14 cellular contexts compared by ENCODE assay signal in genomic region chr3:12948371-12948770, GRCh38.
A peak's percentile ranks its signal among the peaks of the same experiment; 100 is the strongest.
DNase-seq lines count a peak whose midpoint lies in the region; ATAC-seq and TF ChIP-seq lines count a peak whose summit lies in the region.
"Had no signal": no experiment of that assay in that cellular context is flagged by ENCODE, and none has a peak within 500 bp of the region (broad histone marks: within the 10 kb centered on the region; RNA-seq: fewer than 3 reads in every experiment).

No MANE protein-coding gene starts in this region.

- H4K20me1 ChIP-seq in osteoblast (ENCODE audit: insufficient read depth, low read length), result peaks cover 50% of the 10 kb centered on the region

- peaks cover 0 to 16% (median 0%) of the 10 kb centered on the region in 3 donors for H3K36me3 Mint-ChIP-seq in CD8-positive, alpha-beta memory T cell
- H3K36me3 Mint-ChIP-seq in type B pancreatic cell, result no peaks in the 10 kb centered on the region

- ATAC-seq in HG03139 (IDR thresholded peaks at IDR 0.05; ENCODE audit: unreplicated experiment) (no peak), GM18867 (IDR thresholded peaks at IDR 0.05; ENCODE audit: unreplicated experiment) (no peak)

- H3K27ac Mint-ChIP-seq in CD8-positive, alpha-beta memory T cell, result peak overlapping the region in 7 of 8 donors; percentile 9 to 78 (median 58)
- H3K27ac Mint-ChIP-seq in type B pancreatic cell, result no peak overlapping the region

- H3K4me3 ChIP-seq in CD8-positive, alpha-beta memory T cell (ENCODE audit: low read length), result no peak overlapping the region
- no peak overlapping the region for H3K4me3 ChIP-seq in osteoblast (ENCODE audit: insufficient read depth, low read length)
- H3K4me3 ChIP-seq: esophagus squamous epithelium, GM12878, tibial nerve had no signal

- H3K4me3 Mint-ChIP-seq in CD8-positive, alpha-beta memory T cell, result peak overlapping the region in 3 of 7 donors; percentile 57 to 61 (median 59)
- no peak overlapping the region for H3K4me3 Mint-ChIP-seq in type B pancreatic cell
- H3K4me3 Mint-ChIP-seq: activated naive CD4-positive, alpha-beta T cell treated with anti-CD3 and anti-CD28 coated beads, Interleukin-2, amount 10 ng/mL, durations not matched to agents 7 days and 5 days had no signal

- H3K79me2 ChIP-seq in osteoblast (ENCODE audit: insufficient read depth, low read length), result peaks cover 53% of the 10 kb centered on the region

- no peak overlapping the region for H3K27ac ChIP-seq in CD8-positive, alpha-beta memory T cell (ENCODE audit: low read depth, low read length)
- H3K27ac ChIP-seq in osteoblast (ENCODE audit: low read depth, low read length), result peak overlapping the region; percentile 81
- H3K27ac ChIP-seq: parathyroid adenoma had no signal

- no peaks in the 10 kb centered on the region for H3K9me3 ChIP-seq in CD8-positive, alpha-beta memory T cell (ENCODE audit: low read length)
- H3K9me3 ChIP-seq in osteoblast (ENCODE audit: low read depth, low read length), result no peaks in the 10 kb centered on the region
- H3K9me3 ChIP-seq: esophagus squamous epithelium, tibial nerve had no signal

- H3K4me1 Mint-ChIP-seq in CD8-positive, alpha-beta memory T cell, result peaks cover 49 to 66% (median 54%) of the 10 kb centered on the region in 3 donors
- H3K4me1 Mint-ChIP-seq in type B pancreatic cell (ENCODE audit: unreplicated experiment), result peaks cover 38% of the 10 kb centered on the region

- no peak overlapping the region for H2AFZ ChIP-seq in osteoblast (ENCODE audit: low read length)
- H2AFZ ChIP-seq: parathyroid adenoma had no signal

- peaks cover 6% of the 10 kb centered on the region for H3K36me3 ChIP-seq in CD8-positive, alpha-beta memory T cell (ENCODE audit: insufficient read depth, low read length)
- no peaks in the 10 kb centered on the region for H3K36me3 ChIP-seq in osteoblast (ENCODE audit: insufficient read depth, low read length)
- H3K36me3 ChIP-seq: esophagus squamous epithelium, tibial nerve had no signal

- H3K27me3 Mint-ChIP-seq in CD8-positive, alpha-beta memory T cell, result no peaks in the 10 kb centered on the region
- H3K27me3 Mint-ChIP-seq in type B pancreatic cell, result no peaks in the 10 kb centered on the region
- H3K27me3 Mint-ChIP-seq: activated naive CD4-positive, alpha-beta T cell treated with anti-CD3 and anti-CD28 coated beads, Interleukin-2, amount 10 ng/mL, durations not matched to agents 7 days and 5 days had no signal

- POLR2A ChIA-PET in CD8-positive, alpha-beta memory T cell (lab: Charles Lee), result no interaction called here

- no peaks in the 10 kb centered on the region for H3K27me3 ChIP-seq in CD8-positive, alpha-beta memory T cell (ENCODE audit: insufficient read depth, low read length, poor library complexity, severe bottlenecking)
- H3K27me3 ChIP-seq in osteoblast (ENCODE audit: insufficient read depth, low read length), result no peaks in the 10 kb centered on the region
- H3K27me3 ChIP-seq: esophagus squamous epithelium, tibial nerve had no signal

- H3K9me3 Mint-ChIP-seq in CD8-positive, alpha-beta memory T cell, result no peaks in the 10 kb centered on the region
- H3K9me3 Mint-ChIP-seq in type B pancreatic cell, result no peaks in the 10 kb centered on the region
- H3K9me3 Mint-ChIP-seq: activated naive CD4-positive, alpha-beta T cell treated with anti-CD3 and anti-CD28 coated beads, Interleukin-2, amount 10 ng/mL, durations not matched to agents 7 days and 5 days had no signal

- no peak for DNase-seq in CD8-positive, alpha-beta memory T cell
- DNase-seq in RPMI7951 (ENCODE audit: low read depth), result peak; percentile 79
- DNase-seq in dedifferentiated amniotic fluid mesenchymal stem cell (ENCODE audit: extremely low spot score), result peak; percentile 37
- peak; percentile 96 for DNase-seq in osteoblast (ENCODE audit: insufficient read length, low spot score, missing footprints)
- DNase-seq in stimulated activated CD8-positive, alpha-beta memory T cell treated with anti-CD3 and anti-CD28 coated beads, Interleukin-4, amount 100 ng/mL, for 48 hours, result no peak
- DNase-seq in type B pancreatic cell (ENCODE audit: extremely low spot score, unreplicated experiment), result no peak
- DNase-seq: activated naive CD4-positive, alpha-beta T cell treated with anti-CD3 and anti-CD28 coated beads, Interleukin-2, amount 10 ng/mL, durations not matched to agents 7 days and 5 days; esophagus squamous epithelium; NCI-H748 treated with DMSO at 0.1 percent for 48 hours had no signal

- peak overlapping the region; percentile 34 for H3K4me2 ChIP-seq in osteoblast (ENCODE audit: insufficient read depth, low read length)

- CTCF ChIA-PET in CD8-positive, alpha-beta memory T cell (lab: Charles Lee), result interaction anchor here (1.3 to 2.6 kb wide), 3 partner anchors 12 to 56 kb away, joined by 3 to 11 read pairs (median 6); no protein-coding TSS in a partner anchor

- TF ChIP-seq CTCF in osteoblast (IDR thresholded peaks at IDR 0.05; ENCODE audit: extremely low read depth, low read depth, low read length) (no peak), type B pancreatic cell (conservative IDR thresholded peaks at IDR 0.05) (no peak)

- peaks cover 52% of the 10 kb centered on the region for H3K4me1 ChIP-seq in CD8-positive, alpha-beta memory T cell (ENCODE audit: insufficient read depth, low read length)
- peaks cover 33% of the 10 kb centered on the region for H3K4me1 ChIP-seq in osteoblast (ENCODE audit: insufficient read depth, low read length)

Comparison
In these comparisons a context has a peak if more than half of its experiments do, and no peak if none do; other contexts are left out.
1. DNase-seq: peak in RPMI7951 (single experiment), dedifferentiated amniotic fluid mesenchymal stem cell (single experiment) and osteoblast (single experiment); none in CD8-positive, alpha-beta memory T cell (0 of 5), stimulated activated CD8-positive, alpha-beta memory T cell treated with anti-CD3 and anti-CD28 coated beads, Interleukin-4, amount 100 ng/mL, for 48 hours (single experiment) and type B pancreatic cell (single experiment).